ENCODE assay signal across 24 cellular contexts in the genomic region with DNA sequence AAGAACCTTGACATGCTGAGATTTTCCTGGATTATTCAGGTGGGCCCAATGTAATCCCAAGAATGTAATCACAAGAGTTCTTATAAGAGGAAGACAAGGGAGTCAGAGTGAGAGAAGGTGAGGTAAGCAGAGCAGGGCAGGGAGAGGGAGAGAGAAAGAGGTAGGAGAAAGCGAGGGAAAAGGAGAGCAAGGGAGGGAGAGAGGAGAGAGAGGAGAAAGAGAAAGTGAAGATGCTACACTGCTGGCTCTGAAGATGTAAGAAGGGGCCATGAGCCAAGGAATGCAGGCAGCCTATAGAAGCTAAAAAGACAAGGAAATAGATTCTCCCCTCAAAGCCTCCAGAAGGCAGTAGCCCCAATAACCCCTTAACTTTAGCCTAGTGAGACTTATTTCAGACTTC.
"Had no signal": no experiment of that assay in that cellular context is flagged by ENCODE, and none has a peak within 500 bp of the region (broad histone marks: within the 10 kb centered on the region; RNA-seq: fewer than 3 reads in every experiment).

No MANE protein-coding gene starts in this region.

- H3K4me3 ChIP-seq: esophagus squamous epithelium, gastrocnemius medialis, heart right ventricle, left lung, lower lobe of right lung, mucosa of descending colon had no signal

- H3K9me3 ChIP-seq: esophagus squamous epithelium, gastrocnemius medialis, left lung, lower lobe of right lung, mucosa of descending colon had no signal

- H3K27ac ChIP-seq: epithelial cell of prostate, esophagus squamous epithelium, gastrocnemius medialis, heart right ventricle, left lung, lower lobe of right lung had no signal

- H3K4me3 Mint-ChIP-seq: dendritic cell treated with granulocyte-macrophage colony-stimulating factor and Interleukin-4, amounts not matched to agents 40 ng/mL and 50 ng/mL, for 4 days; effector memory CD8-positive, alpha-beta T cell; endodermal cell; mesothelial cell of epicardium; naive B cell; naive thymus-derived CD8-positive, alpha-beta T cell had no signal

- H3K4me1 Mint-ChIP-seq: endodermal cell; mesothelial cell of epicardium; naive B cell; naive thymus-derived CD8-positive, alpha-beta T cell had no signal

- H3K9me3 Mint-ChIP-seq: dendritic cell treated with granulocyte-macrophage colony-stimulating factor and Interleukin-4, amounts not matched to agents 40 ng/mL and 50 ng/mL, for 4 days; effector memory CD8-positive, alpha-beta T cell; endodermal cell had no signal

- H3K4me1 ChIP-seq: esophagus squamous epithelium, gastrocnemius medialis, heart right ventricle, left lung, lower lobe of right lung had no signal

- H3K27me3 ChIP-seq: gastrocnemius medialis had no signal

- H3K36me3 ChIP-seq: esophagus squamous epithelium, gastrocnemius medialis, heart right ventricle, left lung, lower lobe of right lung had no signal

- H3K36me3 Mint-ChIP-seq: mesothelial cell of epicardium, naive B cell had no signal

- H3K27ac Mint-ChIP-seq: dendritic cell treated with granulocyte-macrophage colony-stimulating factor and Interleukin-4, amounts not matched to agents 40 ng/mL and 50 ng/mL, for 4 days; effector memory CD8-positive, alpha-beta T cell; endodermal cell; mesothelial cell of epicardium had no signal

- DNase-seq: cortex of kidney; effector CD8-positive, alpha-beta T cell; effector memory CD8-positive, alpha-beta T cell; endodermal cell; erythroblast; esophagus squamous epithelium; foreskin fibroblast; foreskin melanocyte; gastrocnemius medialis; glutamatergic neuron; head of caudate nucleus; heart right ventricle; hippocampal formation; left cardiac atrium; left lung; left ventricle myocardium superior; lower lobe of right lung; mesenchymal stem cell; mucosa of descending colon; naive B cell; naive thymus-derived CD8-positive, alpha-beta T cell had no signal
